31 cellular contexts compared by ENCODE assay signal in the genomic region with DNA sequence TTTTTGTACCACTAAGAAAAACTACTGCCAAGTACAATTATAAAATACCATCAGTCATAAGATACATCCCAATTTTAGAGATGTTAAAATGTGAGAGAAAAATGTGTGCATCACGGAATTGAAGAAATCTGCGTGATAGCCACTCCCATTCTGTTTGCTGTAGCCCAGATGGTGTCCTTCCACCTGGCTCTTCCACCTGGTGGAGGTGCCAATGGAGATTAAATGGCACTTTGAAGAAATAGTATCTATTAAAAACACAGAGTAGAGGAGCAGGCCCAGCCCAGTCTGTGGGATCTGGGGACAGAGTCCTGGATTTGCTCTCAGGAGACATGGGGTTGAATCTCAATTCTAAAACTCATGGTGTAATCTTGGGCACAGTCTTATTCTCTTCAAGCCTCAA. TPM values are rescaled to one million over a fixed set of nuclear protein-coding genes. Genes with fewer than 3 reads are reported as not detected.
"Had no signal": no experiment of that assay in that cellular context is flagged by ENCODE, and none has a peak within 500 bp of the region (broad histone marks: within the 10 kb centered on the region; RNA-seq: fewer than 3 reads in every experiment).

No MANE protein-coding gene starts in this region.

- H3K4me3 Mint-ChIP-seq: activated B cell treated with CpG ODN at 0.5 μM for 24 hours; activated CD4-positive, alpha-beta memory T cell treated with anti-CD3 and anti-CD28 coated beads, Interleukin-2, amount 10 ng/mL, durations not matched to agents 7 days and 5 days; activated CD8-positive, alpha-beta memory T cell treated with anti-CD3 and anti-CD28 coated beads, Interleukin-2, amount 10 ng/mL, durations not matched to agents 7 days and 5 days; activated naive CD4-positive, alpha-beta T cell treated with anti-CD3 and anti-CD28 coated beads, Interleukin-2, amount 10 ng/mL, durations not matched to agents 7 days and 5 days; activated naive CD8-positive, alpha-beta T cell; activated naive CD8-positive, alpha-beta T cell treated with anti-CD3 and anti-CD28 coated beads, Interleukin-2, amount 50 U/mL, for 24 hours; brain had no signal

- H3K4me1 Mint-ChIP-seq: activated B cell treated with CpG ODN at 0.5 μM for 24 hours; activated CD4-positive, alpha-beta memory T cell treated with anti-CD3 and anti-CD28 coated beads, Interleukin-2, amount 10 ng/mL, durations not matched to agents 7 days and 5 days; activated CD8-positive, alpha-beta memory T cell treated with anti-CD3 and anti-CD28 coated beads, Interleukin-2, amount 10 ng/mL, durations not matched to agents 7 days and 5 days; activated naive CD4-positive, alpha-beta T cell treated with anti-CD3 and anti-CD28 coated beads, Interleukin-2, amount 10 ng/mL, durations not matched to agents 7 days and 5 days; activated naive CD8-positive, alpha-beta T cell treated with anti-CD3 and anti-CD28 coated beads, Interleukin-2, amount 50 U/mL, for 24 hours had no signal

- DNase-seq: activated B cell treated with CpG ODN at 0.5 μM for 24 hours; activated CD4-positive, alpha-beta memory T cell treated with anti-CD3 and anti-CD28 coated beads, Interleukin-2, amount 10 ng/mL, durations not matched to agents 7 days and 5 days; activated CD4-positive, alpha-beta T cell treated with anti-CD3 and anti-CD28 coated beads for 48 hours; activated CD4-positive, CD25-positive, alpha-beta regulatory T cell treated with anti-CD3 and anti-CD28 coated beads, Interleukin-2, amount 50 U/mL, for 72 hours; activated CD8-positive, alpha-beta memory T cell treated with anti-CD3 and anti-CD28 coated beads for 24 hours; activated CD8-positive, alpha-beta memory T cell treated with anti-CD3 and anti-CD28 coated beads, Interleukin-2, amount 10 ng/mL, durations not matched to agents 7 days and 5 days; activated CD8-positive, alpha-beta memory T cell treated with anti-CD3 and anti-CD28 coated beads, Interleukin-2, amount 50 U/mL, for 48 hours; activated effector memory CD4-positive, alpha-beta T cell treated with Interleukin-2 at 50 U/mL for 16 hours; activated naive CD4-positive, alpha-beta T cell treated with anti-CD3 and anti-CD28 coated beads, Interleukin-2, amount 10 ng/mL, durations not matched to agents 7 days and 5 days; activated naive CD8-positive, alpha-beta T cell treated with anti-CD3 and anti-CD28 coated beads, Interleukin-2, amount 50 U/mL, for 24 hours; activated T-cell treated with anti-CD3 and anti-CD28 coated beads, Interleukin-2, amount 50 U/mL, for 48 hours; anterior cingulate cortex; IMR-90; NCI-H1105; NCI-H1436; NCI-H187 treated with DMSO at 0.1 percent for 48 hours; NCI-H2081; NCI-H345; NCI-H526 treated with DMSO at 0.1 percent for 48 hours; NCI-H82; NK-92 treated with Interleukin-12 subunit alpha and Interleukin-12 subunit beta, amount 100 ng/mL, for 24 hours; PC-9; SW 1271; T-helper 1 cell; T-helper 2 cell; T-helper 9 cell had no signal

- H3K27me3 Mint-ChIP-seq: activated CD4-positive, alpha-beta memory T cell treated with anti-CD3 and anti-CD28 coated beads, Interleukin-2, amount 10 ng/mL, durations not matched to agents 7 days and 5 days; activated CD8-positive, alpha-beta memory T cell treated with anti-CD3 and anti-CD28 coated beads, Interleukin-2, amount 10 ng/mL, durations not matched to agents 7 days and 5 days; brain had no signal

- H3K27ac Mint-ChIP-seq: activated B cell treated with CpG ODN at 0.5 μM for 24 hours; activated CD4-positive, alpha-beta memory T cell treated with anti-CD3 and anti-CD28 coated beads, Interleukin-2, amount 10 ng/mL, durations not matched to agents 7 days and 5 days; activated CD8-positive, alpha-beta memory T cell treated with anti-CD3 and anti-CD28 coated beads, Interleukin-2, amount 10 ng/mL, durations not matched to agents 7 days and 5 days; activated naive CD4-positive, alpha-beta T cell treated with anti-CD3 and anti-CD28 coated beads, Interleukin-2, amount 10 ng/mL, durations not matched to agents 7 days and 5 days; activated naive CD8-positive, alpha-beta T cell; activated naive CD8-positive, alpha-beta T cell treated with anti-CD3 and anti-CD28 coated beads, Interleukin-2, amount 50 U/mL, for 24 hours; brain had no signal

- H3K9me3 Mint-ChIP-seq: activated B cell treated with CpG ODN at 0.5 μM for 24 hours; activated CD4-positive, alpha-beta memory T cell treated with anti-CD3 and anti-CD28 coated beads, Interleukin-2, amount 10 ng/mL, durations not matched to agents 7 days and 5 days; activated naive CD4-positive, alpha-beta T cell treated with anti-CD3 and anti-CD28 coated beads, Interleukin-2, amount 10 ng/mL, durations not matched to agents 7 days and 5 days; activated naive CD8-positive, alpha-beta T cell treated with anti-CD3 and anti-CD28 coated beads, Interleukin-2, amount 50 U/mL, for 24 hours; brain had no signal

- H3K36me3 Mint-ChIP-seq: activated CD8-positive, alpha-beta memory T cell treated with anti-CD3 and anti-CD28 coated beads, Interleukin-2, amount 10 ng/mL, durations not matched to agents 7 days and 5 days; activated naive CD4-positive, alpha-beta T cell treated with anti-CD3 and anti-CD28 coated beads, Interleukin-2, amount 10 ng/mL, durations not matched to agents 7 days and 5 days; activated naive CD8-positive, alpha-beta T cell had no signal

RNA-seq across cellular contexts. Expression of a gene that starts 35.5 kb away (rescaled TPM):
- total RNA-seq: activated B cell treated with CpG ODN at 0.5 μM for 24 hours; activated CD4-positive, alpha-beta memory T cell treated with anti-CD3 and anti-CD28 coated beads, Interleukin-2, amount 10 ng/mL, durations not matched to agents 7 days and 5 days; activated CD8-positive, alpha-beta memory T cell treated with anti-CD3 and anti-CD28 coated beads, Interleukin-2, amount 10 ng/mL, durations not matched to agents 7 days and 5 days; bronchial epithelial cell; K562; NCI-H460; PC-9 had no signal
